ENCODE assay signal across 1 cellular context in genomic region chr17:74125160-74125559, GRCh38.
TF ChIP-seq lines count a peak whose summit lies in the region.

No MANE protein-coding gene starts in this region.

TF ChIP-seq in SK-N-SH treated with all-trans-retinoic acid at 6 μM for 48 hours, 23 proteins besides CTCF, POLR2A, EP300 and RAD21 (continued from another document):
- TF ChIP-seq, protein P1, sequence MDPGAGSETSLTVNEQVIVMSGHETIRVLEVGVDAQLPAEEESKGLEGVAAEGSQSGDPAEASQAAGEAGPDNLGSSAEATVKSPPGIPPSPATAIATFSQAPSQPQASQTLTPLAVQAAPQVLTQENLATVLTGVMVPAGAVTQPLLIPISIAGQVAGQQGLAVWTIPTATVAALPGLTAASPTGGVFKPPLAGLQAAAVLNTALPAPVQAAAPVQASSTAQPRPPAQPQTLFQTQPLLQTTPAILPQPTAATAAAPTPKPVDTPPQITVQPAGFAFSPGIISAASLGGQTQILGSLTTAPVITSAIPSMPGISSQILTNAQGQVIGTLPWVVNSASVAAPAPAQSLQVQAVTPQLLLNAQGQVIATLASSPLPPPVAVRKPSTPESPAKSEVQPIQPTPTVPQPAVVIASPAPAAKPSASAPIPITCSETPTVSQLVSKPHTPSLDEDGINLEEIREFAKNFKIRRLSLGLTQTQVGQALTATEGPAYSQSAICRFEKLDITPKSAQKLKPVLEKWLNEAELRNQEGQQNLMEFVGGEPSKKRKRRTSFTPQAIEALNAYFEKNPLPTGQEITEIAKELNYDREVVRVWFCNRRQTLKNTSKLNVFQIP (CRISPR knock-in tag; IDR thresholded peaks at IDR 0.05; ENCODE audit: borderline replicate concordance, low read depth): no peak
- no peak for TF ChIP-seq ZNF8 (CRISPR knock-in tag; IDR thresholded peaks at IDR 0.05)
- TF ChIP-seq TCF4 (CRISPR knock-in tag; IDR thresholded peaks at IDR 0.05; ENCODE audit: borderline replicate concordance): no peak
- no peak for TF ChIP-seq ARNTL (CRISPR knock-in tag; IDR thresholded peaks at IDR 0.05; ENCODE audit: borderline replicate concordance, low read depth)
- no peak for TF ChIP-seq ZNF70 (CRISPR knock-in tag; IDR thresholded peaks at IDR 0.05)
